8 cellular contexts compared by ENCODE assay signal in the genomic region with DNA sequence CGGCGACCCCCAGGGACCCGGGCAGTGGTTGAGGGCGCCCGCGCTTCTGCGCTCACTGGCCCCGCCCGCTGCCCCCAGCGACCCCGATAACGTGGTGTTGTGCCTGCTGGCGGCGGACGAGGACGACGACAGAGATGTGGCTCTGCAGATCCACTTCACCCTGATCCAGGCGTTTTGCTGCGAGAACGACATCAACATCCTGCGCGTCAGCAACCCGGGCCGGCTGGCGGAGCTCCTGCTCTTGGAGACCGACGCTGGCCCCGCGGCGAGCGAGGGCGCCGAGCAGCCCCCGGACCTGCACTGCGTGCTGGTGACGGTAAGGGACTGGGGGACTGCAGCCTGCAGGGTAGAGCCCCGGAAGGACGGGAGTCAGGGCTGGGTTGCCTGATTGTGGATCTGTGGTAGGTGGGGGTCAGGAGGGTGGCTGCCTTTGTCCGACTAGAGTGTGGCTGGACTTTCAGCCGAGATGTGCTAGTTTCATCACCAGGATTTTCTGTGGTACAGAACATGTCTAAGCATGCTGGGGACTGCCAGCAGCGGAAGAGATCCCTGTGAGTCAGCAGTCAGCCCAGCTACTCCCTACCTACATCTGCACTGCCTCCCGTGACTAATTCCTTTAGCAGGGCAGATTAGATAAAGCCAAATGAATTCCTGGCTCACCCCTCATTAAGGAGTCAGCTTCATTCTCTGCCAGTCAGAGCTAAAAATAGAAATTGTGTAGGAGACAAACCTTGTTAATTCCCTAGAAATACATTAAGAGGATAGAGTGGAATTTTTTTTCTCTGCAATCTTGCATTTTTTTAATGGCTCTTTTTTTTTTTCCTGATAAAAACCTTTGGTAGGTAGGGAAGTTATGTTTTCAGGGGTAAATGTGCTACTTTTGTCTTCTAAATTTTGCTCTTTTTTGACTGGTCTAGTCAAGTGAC. TPM values are rescaled to one million over a fixed set of nuclear protein-coding genes. Genes with fewer than 3 reads are reported as not detected.
DNase-seq lines count a peak whose midpoint lies in the region; ATAC-seq and TF ChIP-seq lines count a peak whose summit lies in the region.

No MANE protein-coding gene starts in this region.

- H3K27ac Mint-ChIP-seq in activated T-helper 2 cell treated with anti-CD3 and anti-CD28 coated beads, Interferon-gamma antibody, Interleukin-2, Interleukin-4, amounts not matched to agents 10 μg/mL and 5 μg/mL and 100 μg/mL, durations not matched to agents 14 hours and 24 hours and 36 hours: peak overlapping the region; percentile 98
- H3K27ac Mint-ChIP-seq in natural killer cell treated with Interleukin-12 subunit alpha and Interleukin-12 subunit beta and Interleukin-15 and Interleukin-18, amount 100 ng/mL, for 72 hours: peak overlapping the region; percentile 61 to 63

- peak overlapping the region; percentile 98 for H3K4me3 Mint-ChIP-seq in activated T-helper 2 cell treated with anti-CD3 and anti-CD28 coated beads, Interferon-gamma antibody, Interleukin-2, Interleukin-4, amounts not matched to agents 10 μg/mL and 5 μg/mL and 100 μg/mL, durations not matched to agents 14 hours and 24 hours and 36 hours (ENCODE audit: low read depth)
- peak overlapping the region; percentile 87 for H3K4me3 Mint-ChIP-seq in natural killer cell treated with Interleukin-12 subunit alpha and Interleukin-12 subunit beta and Interleukin-15 and Interleukin-18, amount 100 ng/mL, for 72 hours

- H3K9me3 ChIP-seq in DND-41 (ENCODE audit: insufficient read depth, low read length, severe bottlenecking): no peaks in the 10 kb centered on the region

- H3K9me3 Mint-ChIP-seq in activated T-helper 2 cell treated with anti-CD3 and anti-CD28 coated beads, Interferon-gamma antibody, Interleukin-2, Interleukin-4, amounts not matched to agents 10 μg/mL and 5 μg/mL and 100 μg/mL, durations not matched to agents 14 hours and 24 hours and 36 hours: no peaks in the 10 kb centered on the region
- no peaks in the 10 kb centered on the region for H3K9me3 Mint-ChIP-seq in natural killer cell treated with Interleukin-12 subunit alpha and Interleukin-12 subunit beta and Interleukin-15 and Interleukin-18, amount 100 ng/mL, for 72 hours

- H3K79me2 ChIP-seq in DND-41 (ENCODE audit: insufficient read depth, low read length): peaks cover 27% of the 10 kb centered on the region
- peaks cover 27% of the 10 kb centered on the region; the same call in 1 of the 2 replicates for H3K79me2 ChIP-seq in KMS-11 (ENCODE audit: insufficient read depth, low read depth)

- ATAC-seq in DND-41 (ENCODE audit: insufficient read depth, low read depth): peak; percentile 44
- ATAC-seq in GM21786 (IDR thresholded peaks at IDR 0.05; ENCODE audit: unreplicated experiment): peak; percentile 19
- ATAC-seq in natural killer cell treated with Interleukin-12 subunit alpha and Interleukin-12 subunit beta and Interleukin-15 and Interleukin-18, amount 100 ng/mL, for 72 hours: peak; percentile 1 to 28

- intact Hi-C loops in activated T-helper 2 cell treated with anti-CD3 and anti-CD28 coated beads, Interferon-gamma antibody, Interleukin-2, Interleukin-4, amounts not matched to agents 10 μg/mL and 5 μg/mL and 100 μg/mL, durations not matched to agents 14 hours and 24 hours and 36 hours (cut with micrococcal nuclease): loop anchor here (2.0 kb wide), 1 partner anchor 74 kb away; no protein-coding TSS in a partner anchor

- H2AFZ ChIP-seq in DND-41 (ENCODE audit: low read depth, low read length) (peak overlapping the region; percentile 60), KMS-11 (ENCODE audit: low read depth) (no peak overlapping the region)

- H4K20me1 ChIP-seq in DND-41 (ENCODE audit: insufficient read depth, low read length) (peaks cover 29% of the 10 kb centered on the region), KMS-11 (ENCODE audit: insufficient read depth) (0 out of 2 replicates have a peak, but pooled peaks cover 4% of the 10 kb centered on the region)

- no peaks in the 10 kb centered on the region for H3K27me3 Mint-ChIP-seq in activated T-helper 2 cell treated with anti-CD3 and anti-CD28 coated beads, Interferon-gamma antibody, Interleukin-2, Interleukin-4, amounts not matched to agents 10 μg/mL and 5 μg/mL and 100 μg/mL, durations not matched to agents 14 hours and 24 hours and 36 hours (ENCODE audit: low read depth)
- no peaks in the 10 kb centered on the region for H3K27me3 Mint-ChIP-seq in natural killer cell treated with Interleukin-12 subunit alpha and Interleukin-12 subunit beta and Interleukin-15 and Interleukin-18, amount 100 ng/mL, for 72 hours

- peaks cover 35% of the 10 kb centered on the region for H3K36me3 Mint-ChIP-seq in activated T-helper 2 cell treated with anti-CD3 and anti-CD28 coated beads, Interferon-gamma antibody, Interleukin-2, Interleukin-4, amounts not matched to agents 10 μg/mL and 5 μg/mL and 100 μg/mL, durations not matched to agents 14 hours and 24 hours and 36 hours (ENCODE audit: low read depth)
- peaks cover 14% of the 10 kb centered on the region for H3K36me3 Mint-ChIP-seq in natural killer cell treated with Interleukin-12 subunit alpha and Interleukin-12 subunit beta and Interleukin-15 and Interleukin-18, amount 100 ng/mL, for 72 hours

- H3K4me3 ChIP-seq in DND-41 (ENCODE audit: low read depth in 1 of 2, low read length in 2 of 2): peak overlapping the region; percentile 95 to 99; a peak in 3 of 4 replicates
- H3K4me3 ChIP-seq in KMS-11 (IDR thresholded peaks at IDR 0.05; ENCODE audit: insufficient read depth, low read depth, low read length): peak overlapping the region; percentile 20
- H3K4me3 ChIP-seq in fibroblast of pulmonary artery (replicated peaks; ENCODE audit: low read depth, low read length): peak overlapping the region; percentile 95

- H3K9ac ChIP-seq in DND-41 (ENCODE audit: low read depth, low read length) (peak overlapping the region; percentile 93), KMS-11 (peak overlapping the region; percentile 81)

- peak; percentile 76 for DNase-seq in DND-41
- DNase-seq in RPMI7951 (ENCODE audit: low read depth): peak; percentile 100
- DNase-seq in activated T-helper 2 cell treated with anti-CD3 and anti-CD28 coated beads, Interferon-gamma antibody, Interleukin-2, Interleukin-4, amounts not matched to agents 10 μg/mL and 5 μg/mL and 100 μg/mL, durations not matched to agents 14 hours and 24 hours and 36 hours (ENCODE audit: low spot score): peak; percentile 52
- peak; percentile 99 for DNase-seq in fibroblast of pulmonary artery (ENCODE audit: low read depth)
- DNase-seq in natural killer cell treated with Interleukin-12 subunit alpha and Interleukin-12 subunit beta and Interleukin-15 and Interleukin-18, amount 100 ng/mL, for 72 hours (ENCODE audit: low spot score): peak; percentile 79
- DNase-seq in substantia nigra (lab: John Stamatoyannopoulos, UW): peak in 42 of 49 donors; percentile 16 to 78 (median 44)

- H3K4me1 ChIP-seq in DND-41 (ENCODE audit: insufficient read depth, low read length): peaks cover 25% of the 10 kb centered on the region
- peaks cover 25% of the 10 kb centered on the region for H3K4me1 ChIP-seq in KMS-11 (ENCODE audit: low read depth, poor library complexity, severe bottlenecking)

- peak overlapping the region; percentile 70 for H3K4me2 ChIP-seq in DND-41 (ENCODE audit: insufficient read depth, low read length)
- H3K4me2 ChIP-seq in KMS-11: peak overlapping the region; percentile 54

- peaks cover 45% of the 10 kb centered on the region for H3K36me3 ChIP-seq in DND-41 (ENCODE audit: insufficient read depth, low read length)
- H3K36me3 ChIP-seq in KMS-11 (ENCODE audit: insufficient read depth): 0 out of 2 replicates have a peak, but pooled peaks cover 12% of the 10 kb centered on the region

- H3K27ac ChIP-seq in DND-41 (ENCODE audit: low read length) (peak overlapping the region; percentile 88), KMS-11 (peak overlapping the region; percentile 63), substantia nigra (ENCODE audit: low read depth, low read length, poor library complexity, severe bottlenecking) (peak overlapping the region; percentile 71)

- H3K27me3 ChIP-seq in DND-41 (ENCODE audit: insufficient read depth, low read length, poor library complexity) (no peaks in the 10 kb centered on the region), KMS-11 (ENCODE audit: insufficient read depth, low read depth) (no peaks in the 10 kb centered on the region)

- TF ChIP-seq CTCF in DND-41 (IDR thresholded peaks at IDR 0.05; ENCODE audit: borderline replicate concordance, extremely low read depth, low read length, poor library complexity, severe bottlenecking) (peak; percentile 36), KMS-11 (conservative IDR thresholded peaks at IDR 0.05; ENCODE audit: low read depth, low read length) (no peak), fibroblast of pulmonary artery (IDR thresholded peaks at IDR 0.05; ENCODE audit: low read length, missing control alignments) (no peak)

- peaks cover 39% of the 10 kb centered on the region for H3K4me1 Mint-ChIP-seq in activated T-helper 2 cell treated with anti-CD3 and anti-CD28 coated beads, Interferon-gamma antibody, Interleukin-2, Interleukin-4, amounts not matched to agents 10 μg/mL and 5 μg/mL and 100 μg/mL, durations not matched to agents 14 hours and 24 hours and 36 hours (ENCODE audit: low read depth)
- peaks cover 32% of the 10 kb centered on the region in 2 donors for H3K4me1 Mint-ChIP-seq in natural killer cell treated with Interleukin-12 subunit alpha and Interleukin-12 subunit beta and Interleukin-15 and Interleukin-18, amount 100 ng/mL, for 72 hours (ENCODE audit: low read depth in 2 of 2)

RNA-seq across cellular contexts. Expression of a gene that starts 1.5 kb away (rescaled TPM):
- 45.8 and 46.0 TPM in 2 replicates for total RNA-seq in RPMI7951 (2014; rRNA removed; shearing (Covaris generic))
- 30.3 and 33.5 TPM in 2 replicates for total RNA-seq in activated T-helper 2 cell treated with anti-CD3 and anti-CD28 coated beads, Interferon-gamma antibody, Interleukin-2, Interleukin-4, amounts not matched to agents 10 μg/mL and 5 μg/mL and 100 μg/mL, durations not matched to agents 14 hours and 24 hours and 36 hours
- 10 to 100 TPM; 28.3 to 36.1 TPM for total RNA-seq in natural killer cell treated with Interleukin-12 subunit alpha and Interleukin-12 subunit beta and Interleukin-15 and Interleukin-18, amount 100 ng/mL, for 72 hours

Comparison
In these comparisons a context has a peak if more than half of its experiments do, and no peak if none do; other contexts are left out.
1. Peak in every context shown above with its lines: DNase-seq, ATAC-seq, H3K4me3 ChIP-seq and H3K27ac ChIP-seq.
2. DNase-seq: peak in every context shown above with its lines; median percentile 100 in RPMI7951; 99 in fibroblast of pulmonary artery; 79 in natural killer cell treated with Interleukin-12 subunit alpha and Interleukin-12 subunit beta and Interleukin-15 and Interleukin-18, amount 100 ng/mL, for 72 hours; 76 in DND-41; 52 in activated T-helper 2 cell treated with anti-CD3 and anti-CD28 coated beads, Interferon-gamma antibody, Interleukin-2, Interleukin-4, amounts not matched to agents 10 μg/mL and 5 μg/mL and 100 μg/mL, durations not matched to agents 14 hours and 24 hours and 36 hours; 44 in substantia nigra.
3. H3K4me3 ChIP-seq: peak in every context shown above with its lines; median percentile 97 in DND-41; 95 in fibroblast of pulmonary artery; 20 in KMS-11.